Comparison of ENCODE assay signal across 34 cellular contexts in the genomic region with DNA sequence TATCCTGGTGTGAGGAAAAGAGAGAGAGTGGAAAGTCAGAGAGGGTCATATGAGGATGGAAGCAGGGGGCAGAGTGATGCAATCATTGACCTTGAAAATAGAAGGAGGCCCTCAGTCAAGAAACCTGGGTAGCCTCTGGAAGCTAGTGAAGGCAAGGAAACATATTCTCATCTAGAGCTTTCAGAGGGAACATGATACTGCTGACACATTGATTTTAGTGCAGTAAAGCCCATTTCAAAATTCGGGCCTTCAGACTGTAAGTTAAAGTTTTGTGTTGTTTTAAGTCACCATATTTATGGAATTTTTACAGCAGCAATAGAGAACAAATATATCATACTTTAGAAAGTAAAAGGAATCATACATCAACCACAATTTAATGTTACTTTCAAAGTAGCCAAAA.
"Had no signal": no experiment of that assay in that cellular context is flagged by ENCODE, and none has a peak within 500 bp of the region (broad histone marks: within the 10 kb centered on the region; RNA-seq: fewer than 3 reads in every experiment).

No MANE protein-coding gene starts in this region.

- H3K36me3 ChIP-seq: adrenal gland, ascending aorta, brain microvascular endothelial cell, breast epithelium had no signal

- H3K27ac ChIP-seq: adrenal gland, ascending aorta, body of pancreas, brain microvascular endothelial cell, breast epithelium, cardiac muscle cell had no signal

- ATAC-seq: activated naive CD4-positive, alpha-beta T cell treated with anti-CD3 and anti-CD28 coated beads, Interleukin-2, amount 50 U/mL, for 72 hours; activated naive CD8-positive, alpha-beta T cell treated with anti-CD3 and anti-CD28 coated beads, Interleukin-2, amount 50 U/mL, for 24 hours; activated T-cell treated with anti-CD3 and anti-CD28 coated beads, Interleukin-2, amount 50 U/mL, for 4 hours; activated T-cell treated with anti-CD3 and anti-CD28 coated beads, Interleukin-2, amount 50 U/mL, for 72 hours; activated T-helper 17 cell treated with anti-CD3 and anti-CD28 coated beads, Interleukin-2, amount 50 U/mL, for 72 hours; body of pancreas had no signal

- DNase-seq: activated effector memory CD4-positive, alpha-beta T cell treated with anti-CD3 and anti-CD28 coated beads, Interleukin-2, amount 50 U/mL, for 16 hours; activated effector memory CD4-positive, alpha-beta T cell treated with Interleukin-2 at 50 U/mL for 16 hours; activated gamma-delta T cell; activated gamma-delta T cell treated with Interleukin-2 at 50 U/mL for 16 hours; activated naive CD4-positive, alpha-beta T cell; activated naive CD4-positive, alpha-beta T cell treated with anti-CD3 and anti-CD28 coated beads for 36 hours; activated naive CD4-positive, alpha-beta T cell treated with anti-CD3 and anti-CD28 coated beads, Interleukin-2, amount 10 ng/mL, durations not matched to agents 7 days and 5 days; activated naive CD4-positive, alpha-beta T cell treated with anti-CD3 and anti-CD28 coated beads, Interleukin-2, amount 50 U/mL, for 16 hours; activated naive CD4-positive, alpha-beta T cell treated with Interleukin-2 at 50 U/mL for 16 hours; activated naive CD8-positive, alpha-beta T cell treated with anti-CD3 and anti-CD28 coated beads for 36 hours; activated naive CD8-positive, alpha-beta T cell treated with anti-CD3 and anti-CD28 coated beads, Interleukin-2, amount 10 ng/mL, durations not matched to agents 7 days and 5 days; activated naive CD8-positive, alpha-beta T cell treated with anti-CD3 and anti-CD28 coated beads, Interleukin-2, amount 50 U/mL, for 24 hours; activated T-cell treated with anti-CD3 and anti-CD28 coated beads, Interleukin-2, amount 50 U/mL, for 1 hour; activated T-cell treated with anti-CD3 and anti-CD28 coated beads, Interleukin-2, amount 50 U/mL, for 24 hours; activated T-cell treated with anti-CD3 and anti-CD28 coated beads, Interleukin-2, amount 50 U/mL, for 4 hours; activated T-cell treated with anti-CD3 and anti-CD28 coated beads, Interleukin-2, amount 50 U/mL, for 48 hours; activated T-cell treated with anti-CD3 and anti-CD28 coated beads, Interleukin-2, amount 50 U/mL, for 72 hours; adrenal gland; amniotic stem cell; amygdala; anterior cingulate cortex; aorta; body of pancreas; brain microvascular endothelial cell; caudate nucleus; central memory CD4-positive, alpha-beta T cell; cerebellar nuclear complex had no signal

- H3K4me3 ChIP-seq: adrenal gland, ascending aorta, body of pancreas, breast epithelium, cardiac muscle cell had no signal

- FAIRE-seq: astrocyte, bronchial epithelial cell had no signal

- H3K27me3 ChIP-seq: adrenal gland, ascending aorta, body of pancreas, brain microvascular endothelial cell, breast epithelium, cardiac muscle cell had no signal

- H3K9me3 ChIP-seq: adrenal gland, ascending aorta, breast epithelium had no signal

- H3K4me1 ChIP-seq: adrenal gland, ascending aorta, body of pancreas, breast epithelium had no signal
